Comparison of ENCODE assay signal across 8 cellular contexts in the genomic region with DNA sequence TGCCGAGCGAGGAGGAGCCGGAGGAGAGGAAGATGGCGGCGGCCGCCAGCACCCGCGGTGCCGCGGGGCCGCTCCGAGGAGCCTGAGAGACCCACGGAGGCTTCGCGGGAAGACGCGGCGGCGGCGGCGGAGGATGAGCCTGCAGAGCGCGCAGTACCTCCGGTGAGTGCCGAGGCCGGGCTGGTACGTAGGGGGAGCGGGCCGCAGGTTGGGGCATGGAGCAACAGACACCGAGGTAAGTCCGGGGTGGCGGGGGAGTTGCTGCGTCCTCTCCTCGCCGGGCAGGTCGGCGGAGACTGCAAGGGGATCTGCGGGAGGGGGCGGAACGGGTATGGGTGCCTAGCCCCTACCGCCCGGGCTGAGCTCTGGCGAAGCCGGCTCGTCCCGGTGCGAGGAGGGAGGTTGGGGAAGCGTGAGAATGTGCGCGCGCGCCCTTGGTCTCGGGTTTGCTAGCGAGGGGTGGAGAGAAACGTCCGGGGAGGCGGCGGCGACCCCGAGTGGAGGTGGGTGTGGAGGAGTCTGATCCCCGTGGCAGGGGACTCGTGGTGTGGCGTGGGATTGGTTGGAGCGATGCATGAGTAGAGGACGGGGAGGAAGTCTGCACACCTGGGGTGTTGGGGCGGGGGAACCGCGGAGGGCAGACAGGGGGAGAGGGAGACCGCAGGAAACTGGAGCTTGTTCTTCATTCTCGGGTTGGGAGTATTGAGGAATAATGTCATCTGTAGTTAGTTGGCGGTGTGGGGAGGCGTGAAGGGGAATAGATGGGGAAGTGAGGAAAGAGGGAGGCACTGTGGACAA. TPM values are rescaled to one million over a fixed set of nuclear protein-coding genes. Genes with fewer than 3 reads are reported as not detected.
DNase-seq lines count a peak whose midpoint lies in the region; ATAC-seq and TF ChIP-seq lines count a peak whose summit lies in the region.

A gene with protein sequence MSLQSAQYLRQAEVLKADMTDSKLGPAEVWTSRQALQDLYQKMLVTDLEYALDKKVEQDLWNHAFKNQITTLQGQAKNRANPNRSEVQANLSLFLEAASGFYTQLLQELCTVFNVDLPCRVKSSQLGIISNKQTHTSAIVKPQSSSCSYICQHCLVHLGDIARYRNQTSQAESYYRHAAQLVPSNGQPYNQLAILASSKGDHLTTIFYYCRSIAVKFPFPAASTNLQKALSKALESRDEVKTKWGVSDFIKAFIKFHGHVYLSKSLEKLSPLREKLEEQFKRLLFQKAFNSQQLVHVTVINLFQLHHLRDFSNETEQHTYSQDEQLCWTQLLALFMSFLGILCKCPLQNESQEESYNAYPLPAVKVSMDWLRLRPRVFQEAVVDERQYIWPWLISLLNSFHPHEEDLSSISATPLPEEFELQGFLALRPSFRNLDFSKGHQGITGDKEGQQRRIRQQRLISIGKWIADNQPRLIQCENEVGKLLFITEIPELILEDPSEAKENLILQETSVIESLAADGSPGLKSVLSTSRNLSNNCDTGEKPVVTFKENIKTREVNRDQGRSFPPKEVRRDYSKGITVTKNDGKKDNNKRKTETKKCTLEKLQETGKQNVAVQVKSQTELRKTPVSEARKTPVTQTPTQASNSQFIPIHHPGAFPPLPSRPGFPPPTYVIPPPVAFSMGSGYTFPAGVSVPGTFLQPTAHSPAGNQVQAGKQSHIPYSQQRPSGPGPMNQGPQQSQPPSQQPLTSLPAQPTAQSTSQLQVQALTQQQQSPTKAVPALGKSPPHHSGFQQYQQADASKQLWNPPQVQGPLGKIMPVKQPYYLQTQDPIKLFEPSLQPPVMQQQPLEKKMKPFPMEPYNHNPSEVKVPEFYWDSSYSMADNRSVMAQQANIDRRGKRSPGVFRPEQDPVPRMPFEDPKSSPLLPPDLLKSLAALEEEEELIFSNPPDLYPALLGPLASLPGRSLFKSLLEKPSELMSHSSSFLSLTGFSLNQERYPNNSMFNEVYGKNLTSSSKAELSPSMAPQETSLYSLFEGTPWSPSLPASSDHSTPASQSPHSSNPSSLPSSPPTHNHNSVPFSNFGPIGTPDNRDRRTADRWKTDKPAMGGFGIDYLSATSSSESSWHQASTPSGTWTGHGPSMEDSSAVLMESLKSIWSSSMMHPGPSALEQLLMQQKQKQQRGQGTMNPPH (plus strand): TSS at position 12 of the 798 bp plus-strand sequence. CDS start 122 bp downstream, at position 134.

- peaks cover 28% of the 10 kb centered on the region for H3F3A ChIP-seq in neural progenitor cell (ENCODE audit: low read depth)

- H3K4me3 Mint-ChIP-seq in activated T-helper 1 cell treated with anti-CD3 and anti-CD28 coated beads, Interleukin-12 subunit alpha, Interleukin-12 subunit beta, Interleukin-2, Interleukin-4 antibody, amounts not matched to agents 30 ng/mL and 10 ng/mL and 1 ng/mL, durations not matched to agents 14 hours and 24 hours and 36 hours = peak within 1 kb of the TSS; percentile 90
- H3K4me3 Mint-ChIP-seq in neural progenitor cell = peak within 1 kb of the TSS; percentile 92

- peak within 1 kb of the TSS; percentile 81 for H3K4me2 ChIP-seq in neural progenitor cell

- peak within 1 kb of the TSS; percentile 94 for H2AFZ ChIP-seq in neural progenitor cell (replicated peaks)

- peak within 1 kb of the TSS; percentile 99 for H3K27ac ChIP-seq in neural progenitor cell
- H3K27ac ChIP-seq in substantia nigra (ENCODE audit: low read depth, low read length, poor library complexity, severe bottlenecking) = peak within 1 kb of the TSS; percentile 95

- H3K27me3 ChIP-seq in neural progenitor cell = no peaks in the 10 kb centered on the region

- H4K20me1 ChIP-seq in neural progenitor cell (ENCODE audit: low read depth) = peaks cover 37% of the 10 kb centered on the region

- H3K4me3 ChIP-seq in neural progenitor cell = peak within 1 kb of the TSS; percentile 95

- peaks cover 54% of the 10 kb centered on the region for H3K79me2 ChIP-seq in neural progenitor cell (ENCODE audit: low read depth)

- H3K4me1 ChIP-seq in neural progenitor cell = peaks cover 18% of the 10 kb centered on the region

- peak; percentile 11 for ATAC-seq in HG02763 (IDR thresholded peaks at IDR 0.05; ENCODE audit: unreplicated experiment)

- H3K9me3 Mint-ChIP-seq in activated T-helper 1 cell treated with anti-CD3 and anti-CD28 coated beads, Interleukin-12 subunit alpha, Interleukin-12 subunit beta, Interleukin-2, Interleukin-4 antibody, amounts not matched to agents 30 ng/mL and 10 ng/mL and 1 ng/mL, durations not matched to agents 14 hours and 24 hours and 36 hours = no peaks in the 10 kb centered on the region
- H3K9me3 Mint-ChIP-seq in neural progenitor cell = no peaks in the 10 kb centered on the region

- no peaks in the 10 kb centered on the region for H3K9me3 ChIP-seq in neural progenitor cell (ENCODE audit: low read depth)

- DNase-seq in NCI-H1417 (lab: John Stamatoyannopoulos, UW) = peak; percentile 68 to 83 (median 69)
- DNase-seq in NCI-H1417 treated with DMSO at 0.1 percent for 48 hours (lab: John Stamatoyannopoulos, UW) = no peak
- DNase-seq in NCI-H510A treated with DMSO at 0.1 percent for 48 hours (lab: John Stamatoyannopoulos, UW) = peak; percentile 49
- peak; percentile 42 for DNase-seq in activated T-helper 1 cell treated with anti-CD3 and anti-CD28 coated beads, Interleukin-12 subunit alpha, Interleukin-12 subunit beta, Interleukin-2, Interleukin-4 antibody, amounts not matched to agents 30 ng/mL and 10 ng/mL and 1 ng/mL, durations not matched to agents 14 hours and 24 hours and 36 hours (ENCODE audit: low spot score)
- peak; percentile 16 for DNase-seq in fibroblast of peridontal ligament (ENCODE audit: extremely low read depth)
- peak; percentile 51 for DNase-seq in neural progenitor cell (ENCODE audit: low spot score)
- DNase-seq in substantia nigra (lab: John Stamatoyannopoulos, UW) = peak in 34 of 49 donors; percentile 18 to 76 (median 48)

- H3K9ac ChIP-seq in neural progenitor cell = peak within 1 kb of the TSS; percentile 95

- intact Hi-C loops in activated T-helper 1 cell treated with anti-CD3 and anti-CD28 coated beads, Interleukin-12 subunit alpha, Interleukin-12 subunit beta, Interleukin-2, Interleukin-4 antibody, amounts not matched to agents 30 ng/mL and 10 ng/mL and 1 ng/mL, durations not matched to agents 14 hours and 24 hours and 36 hours (cut with micrococcal nuclease) = loop anchor here (1.0 to 10.0 kb wide), 6 partner anchors 442 to 915 kb away; a partner anchor contains a TSS

- H3K27ac Mint-ChIP-seq in activated T-helper 1 cell treated with anti-CD3 and anti-CD28 coated beads, Interleukin-12 subunit alpha, Interleukin-12 subunit beta, Interleukin-2, Interleukin-4 antibody, amounts not matched to agents 30 ng/mL and 10 ng/mL and 1 ng/mL, durations not matched to agents 14 hours and 24 hours and 36 hours = peak within 1 kb of the TSS; percentile 99
- peak within 1 kb of the TSS; percentile 100 for H3K27ac Mint-ChIP-seq in neural progenitor cell

- peaks cover 11% of the 10 kb centered on the region for H3K36me3 Mint-ChIP-seq in activated T-helper 1 cell treated with anti-CD3 and anti-CD28 coated beads, Interleukin-12 subunit alpha, Interleukin-12 subunit beta, Interleukin-2, Interleukin-4 antibody, amounts not matched to agents 30 ng/mL and 10 ng/mL and 1 ng/mL, durations not matched to agents 14 hours and 24 hours and 36 hours (ENCODE audit: low read depth)
- H3K36me3 Mint-ChIP-seq in neural progenitor cell = peaks cover 2% of the 10 kb centered on the region

- H3K27me3 Mint-ChIP-seq in activated T-helper 1 cell treated with anti-CD3 and anti-CD28 coated beads, Interleukin-12 subunit alpha, Interleukin-12 subunit beta, Interleukin-2, Interleukin-4 antibody, amounts not matched to agents 30 ng/mL and 10 ng/mL and 1 ng/mL, durations not matched to agents 14 hours and 24 hours and 36 hours (ENCODE audit: insufficient read depth) = peaks cover 2% of the 10 kb centered on the region
- H3K27me3 Mint-ChIP-seq in neural progenitor cell (ENCODE audit: insufficient read depth, low read depth) = peaks cover 4% of the 10 kb centered on the region

- no peak for TF ChIP-seq CTCF in neural progenitor cell (IDR thresholded peaks at IDR 0.05)

- no peaks in the 10 kb centered on the region for H3K36me3 ChIP-seq in neural progenitor cell

- H3K4me1 Mint-ChIP-seq in activated T-helper 1 cell treated with anti-CD3 and anti-CD28 coated beads, Interleukin-12 subunit alpha, Interleukin-12 subunit beta, Interleukin-2, Interleukin-4 antibody, amounts not matched to agents 30 ng/mL and 10 ng/mL and 1 ng/mL, durations not matched to agents 14 hours and 24 hours and 36 hours (ENCODE audit: low read depth) = peaks cover 29% of the 10 kb centered on the region
- H3K4me1 Mint-ChIP-seq in neural progenitor cell = peaks cover 28% of the 10 kb centered on the region

RNA-seq across cellular contexts. Expression of the gene that starts here (rescaled TPM):
- 86.1 and 86.4 TPM in 2 replicates for total RNA-seq in activated T-helper 1 cell treated with anti-CD3 and anti-CD28 coated beads, Interleukin-12 subunit alpha, Interleukin-12 subunit beta, Interleukin-2, Interleukin-4 antibody, amounts not matched to agents 30 ng/mL and 10 ng/mL and 1 ng/mL, durations not matched to agents 14 hours and 24 hours and 36 hours
- total RNA-seq in neural progenitor cell (ENCODE audit: low replicate concordance) = 33.4 and 33.5 TPM in 2 replicates
